Comparison of ENCODE assay signal across 1 cellular context in genomic region chr17:55266958-55267688, GRCh38.
TF ChIP-seq lines count a peak whose summit lies in the region.

No MANE protein-coding gene starts in this region.

TF ChIP-seq in HepG2, 621 proteins besides CTCF, POLR2A, EP300 and RAD21 (continued from another document and continues in another):
- TF ChIP-seq, protein P1, sequence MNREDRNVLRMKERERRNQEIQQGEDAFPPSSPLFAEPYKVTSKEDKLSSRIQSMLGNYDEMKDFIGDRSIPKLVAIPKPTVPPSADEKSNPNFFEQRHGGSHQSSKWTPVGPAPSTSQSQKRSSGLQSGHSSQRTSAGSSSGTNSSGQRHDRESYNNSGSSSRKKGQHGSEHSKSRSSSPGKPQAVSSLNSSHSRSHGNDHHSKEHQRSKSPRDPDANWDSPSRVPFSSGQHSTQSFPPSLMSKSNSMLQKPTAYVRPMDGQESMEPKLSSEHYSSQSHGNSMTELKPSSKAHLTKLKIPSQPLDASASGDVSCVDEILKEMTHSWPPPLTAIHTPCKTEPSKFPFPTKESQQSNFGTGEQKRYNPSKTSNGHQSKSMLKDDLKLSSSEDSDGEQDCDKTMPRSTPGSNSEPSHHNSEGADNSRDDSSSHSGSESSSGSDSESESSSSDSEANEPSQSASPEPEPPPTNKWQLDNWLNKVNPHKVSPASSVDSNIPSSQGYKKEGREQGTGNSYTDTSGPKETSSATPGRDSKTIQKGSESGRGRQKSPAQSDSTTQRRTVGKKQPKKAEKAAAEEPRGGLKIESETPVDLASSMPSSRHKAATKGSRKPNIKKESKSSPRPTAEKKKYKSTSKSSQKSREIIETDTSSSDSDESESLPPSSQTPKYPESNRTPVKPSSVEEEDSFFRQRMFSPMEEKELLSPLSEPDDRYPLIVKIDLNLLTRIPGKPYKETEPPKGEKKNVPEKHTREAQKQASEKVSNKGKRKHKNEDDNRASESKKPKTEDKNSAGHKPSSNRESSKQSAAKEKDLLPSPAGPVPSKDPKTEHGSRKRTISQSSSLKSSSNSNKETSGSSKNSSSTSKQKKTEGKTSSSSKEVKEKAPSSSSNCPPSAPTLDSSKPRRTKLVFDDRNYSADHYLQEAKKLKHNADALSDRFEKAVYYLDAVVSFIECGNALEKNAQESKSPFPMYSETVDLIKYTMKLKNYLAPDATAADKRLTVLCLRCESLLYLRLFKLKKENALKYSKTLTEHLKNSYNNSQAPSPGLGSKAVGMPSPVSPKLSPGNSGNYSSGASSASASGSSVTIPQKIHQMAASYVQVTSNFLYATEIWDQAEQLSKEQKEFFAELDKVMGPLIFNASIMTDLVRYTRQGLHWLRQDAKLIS (CRISPR knock-in tag; IDR thresholded peaks at IDR 0.05) = peak; percentile 91
- TF ChIP-seq, protein P2, sequence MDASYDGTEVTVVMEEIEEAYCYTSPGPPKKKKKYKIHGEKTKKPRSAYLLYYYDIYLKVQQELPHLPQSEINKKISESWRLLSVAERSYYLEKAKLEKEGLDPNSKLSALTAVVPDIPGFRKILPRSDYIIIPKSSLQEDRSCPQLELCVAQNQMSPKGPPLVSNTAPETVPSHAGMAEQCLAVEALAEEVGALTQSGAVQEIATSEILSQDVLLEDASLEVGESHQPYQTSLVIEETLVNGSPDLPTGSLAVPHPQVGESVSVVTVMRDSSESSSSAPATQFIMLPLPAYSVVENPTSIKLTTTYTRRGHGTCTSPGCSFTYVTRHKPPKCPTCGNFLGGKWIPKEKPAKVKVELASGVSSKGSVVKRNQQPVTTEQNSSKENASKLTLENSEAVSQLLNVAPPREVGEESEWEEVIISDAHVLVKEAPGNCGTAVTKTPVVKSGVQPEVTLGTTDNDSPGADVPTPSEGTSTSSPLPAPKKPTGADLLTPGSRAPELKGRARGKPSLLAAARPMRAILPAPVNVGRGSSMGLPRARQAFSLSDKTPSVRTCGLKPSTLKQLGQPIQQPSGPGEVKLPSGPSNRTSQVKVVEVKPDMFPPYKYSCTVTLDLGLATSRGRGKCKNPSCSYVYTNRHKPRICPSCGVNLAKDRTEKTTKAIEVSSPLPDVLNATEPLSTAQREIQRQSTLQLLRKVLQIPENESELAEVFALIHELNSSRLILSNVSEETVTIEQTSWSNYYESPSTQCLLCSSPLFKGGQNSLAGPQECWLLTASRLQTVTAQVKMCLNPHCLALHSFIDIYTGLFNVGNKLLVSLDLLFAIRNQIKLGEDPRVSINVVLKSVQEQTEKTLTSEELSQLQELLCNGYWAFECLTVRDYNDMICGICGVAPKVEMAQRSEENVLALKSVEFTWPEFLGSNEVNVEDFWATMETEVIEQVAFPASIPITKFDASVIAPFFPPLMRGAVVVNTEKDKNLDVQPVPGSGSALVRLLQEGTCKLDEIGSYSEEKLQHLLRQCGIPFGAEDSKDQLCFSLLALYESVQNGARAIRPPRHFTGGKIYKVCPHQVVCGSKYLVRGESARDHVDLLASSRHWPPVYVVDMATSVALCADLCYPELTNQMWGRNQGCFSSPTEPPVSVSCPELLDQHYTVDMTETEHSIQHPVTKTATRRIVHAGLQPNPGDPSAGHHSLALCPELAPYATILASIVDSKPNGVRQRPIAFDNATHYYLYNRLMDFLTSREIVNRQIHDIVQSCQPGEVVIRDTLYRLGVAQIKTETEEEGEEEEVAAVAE (CRISPR knock-in tag; IDR thresholded peaks at IDR 0.05; ENCODE audit: borderline replicate concordance) = peak; percentile 29; the same call in 1 of the 2 replicates
- TF ChIP-seq ZNF343 (CRISPR knock-in tag; IDR thresholded peaks at IDR 0.05) = peak; percentile 37; the same call in 1 of the 2 replicates
- TF ChIP-seq, protein P3, sequence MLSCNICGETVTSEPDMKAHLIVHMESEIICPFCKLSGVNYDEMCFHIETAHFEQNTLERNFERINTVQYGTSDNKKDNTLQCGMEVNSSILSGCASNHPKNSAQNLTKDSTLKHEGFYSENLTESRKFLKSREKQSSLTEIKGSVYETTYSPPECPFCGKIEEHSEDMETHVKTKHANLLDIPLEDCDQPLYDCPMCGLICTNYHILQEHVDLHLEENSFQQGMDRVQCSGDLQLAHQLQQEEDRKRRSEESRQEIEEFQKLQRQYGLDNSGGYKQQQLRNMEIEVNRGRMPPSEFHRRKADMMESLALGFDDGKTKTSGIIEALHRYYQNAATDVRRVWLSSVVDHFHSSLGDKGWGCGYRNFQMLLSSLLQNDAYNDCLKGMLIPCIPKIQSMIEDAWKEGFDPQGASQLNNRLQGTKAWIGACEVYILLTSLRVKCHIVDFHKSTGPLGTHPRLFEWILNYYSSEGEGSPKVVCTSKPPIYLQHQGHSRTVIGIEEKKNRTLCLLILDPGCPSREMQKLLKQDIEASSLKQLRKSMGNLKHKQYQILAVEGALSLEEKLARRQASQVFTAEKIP (CRISPR knock-in tag; IDR thresholded peaks at IDR 0.05; ENCODE audit: borderline replicate concordance) = no peak
- TF ChIP-seq ZNF101 (CRISPR knock-in tag; IDR thresholded peaks at IDR 0.05; ENCODE audit: borderline replicate concordance, low read depth) = no peak
- no peak for TF ChIP-seq CCDC6 (CRISPR knock-in tag; IDR thresholded peaks at IDR 0.05)
- TF ChIP-seq, protein P4, sequence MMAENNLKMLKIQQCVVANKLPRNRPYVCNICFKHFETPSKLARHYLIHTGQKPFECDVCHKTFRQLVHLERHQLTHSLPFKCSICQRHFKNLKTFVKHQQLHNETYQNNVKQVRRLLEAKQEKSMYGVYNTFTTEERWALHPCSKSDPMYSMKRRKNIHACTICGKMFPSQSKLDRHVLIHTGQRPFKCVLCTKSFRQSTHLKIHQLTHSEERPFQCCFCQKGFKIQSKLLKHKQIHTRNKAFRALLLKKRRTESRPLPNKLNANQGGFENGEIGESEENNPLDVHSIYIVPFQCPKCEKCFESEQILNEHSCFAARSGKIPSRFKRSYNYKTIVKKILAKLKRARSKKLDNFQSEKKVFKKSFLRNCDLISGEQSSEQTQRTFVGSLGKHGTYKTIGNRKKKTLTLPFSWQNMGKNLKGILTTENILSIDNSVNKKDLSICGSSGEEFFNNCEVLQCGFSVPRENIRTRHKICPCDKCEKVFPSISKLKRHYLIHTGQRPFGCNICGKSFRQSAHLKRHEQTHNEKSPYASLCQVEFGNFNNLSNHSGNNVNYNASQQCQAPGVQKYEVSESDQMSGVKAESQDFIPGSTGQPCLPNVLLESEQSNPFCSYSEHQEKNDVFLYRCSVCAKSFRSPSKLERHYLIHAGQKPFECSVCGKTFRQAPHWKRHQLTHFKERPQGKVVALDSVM (CRISPR knock-in tag; IDR thresholded peaks at IDR 0.05) = no peak
- TF ChIP-seq THAP7 (CRISPR knock-in tag; IDR thresholded peaks at IDR 0.05) = no peak
- 0 out of 2 replicates have a peak, but pooled peaks have one; percentile 21 for TF ChIP-seq KLF12 (CRISPR knock-in tag; IDR thresholded peaks at IDR 0.05; ENCODE audit: borderline replicate concordance)
- TF ChIP-seq MIXL1 (CRISPR knock-in tag; IDR thresholded peaks at IDR 0.05) = peak; percentile 36; the same call in 1 of the 2 replicates
- TF ChIP-seq, protein P5, sequence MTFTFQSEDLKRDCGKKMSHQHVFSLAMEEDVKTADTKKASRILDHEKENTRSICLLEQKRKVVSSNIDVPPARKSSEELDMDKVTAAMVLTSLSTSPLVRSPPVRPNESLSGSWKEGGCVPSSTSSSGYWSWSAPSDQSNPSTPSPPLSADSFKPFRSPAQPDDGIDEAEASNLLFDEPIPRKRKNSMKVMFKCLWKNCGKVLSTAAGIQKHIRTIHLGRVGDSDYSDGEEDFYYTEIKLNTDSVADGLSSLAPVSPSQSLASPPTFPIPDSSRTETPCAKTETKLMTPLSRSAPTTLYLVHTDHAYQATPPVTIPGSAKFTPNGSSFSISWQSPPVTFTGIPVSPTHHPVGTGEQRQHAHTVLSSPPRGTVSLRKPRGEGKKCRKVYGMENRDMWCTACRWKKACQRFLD (CRISPR knock-in tag; IDR thresholded peaks at IDR 0.05; ENCODE audit: borderline replicate concordance) = no peak
- TF ChIP-seq ZSCAN21 (CRISPR knock-in tag; IDR thresholded peaks at IDR 0.05; ENCODE audit: borderline replicate concordance) = no peak
- no peak for TF ChIP-seq ZNF235 (CRISPR knock-in tag; IDR thresholded peaks at IDR 0.05; ENCODE audit: borderline replicate concordance)
- no peak for TF ChIP-seq MED8 (CRISPR knock-in tag; IDR thresholded peaks at IDR 0.05; ENCODE audit: insufficient replicate concordance)
- TF ChIP-seq ZNF296 (CRISPR knock-in tag; conservative IDR thresholded peaks at IDR 0.05) = no peak
- peak; percentile 46; the same call in 1 of the 2 replicates for TF ChIP-seq HNF4A (CRISPR knock-in tag; IDR thresholded peaks at IDR 0.05)
- no peak for TF ChIP-seq SKIL (CRISPR knock-in tag; IDR thresholded peaks at IDR 0.05; ENCODE audit: borderline replicate concordance)
- no peak for TF ChIP-seq ATRX (CRISPR knock-in tag; IDR thresholded peaks at IDR 0.05; ENCODE audit: borderline replicate concordance)
- no peak for TF ChIP-seq ZNF337 (CRISPR knock-in tag; IDR thresholded peaks at IDR 0.05; ENCODE audit: borderline replicate concordance, low read depth)
- TF ChIP-seq, protein P6, sequence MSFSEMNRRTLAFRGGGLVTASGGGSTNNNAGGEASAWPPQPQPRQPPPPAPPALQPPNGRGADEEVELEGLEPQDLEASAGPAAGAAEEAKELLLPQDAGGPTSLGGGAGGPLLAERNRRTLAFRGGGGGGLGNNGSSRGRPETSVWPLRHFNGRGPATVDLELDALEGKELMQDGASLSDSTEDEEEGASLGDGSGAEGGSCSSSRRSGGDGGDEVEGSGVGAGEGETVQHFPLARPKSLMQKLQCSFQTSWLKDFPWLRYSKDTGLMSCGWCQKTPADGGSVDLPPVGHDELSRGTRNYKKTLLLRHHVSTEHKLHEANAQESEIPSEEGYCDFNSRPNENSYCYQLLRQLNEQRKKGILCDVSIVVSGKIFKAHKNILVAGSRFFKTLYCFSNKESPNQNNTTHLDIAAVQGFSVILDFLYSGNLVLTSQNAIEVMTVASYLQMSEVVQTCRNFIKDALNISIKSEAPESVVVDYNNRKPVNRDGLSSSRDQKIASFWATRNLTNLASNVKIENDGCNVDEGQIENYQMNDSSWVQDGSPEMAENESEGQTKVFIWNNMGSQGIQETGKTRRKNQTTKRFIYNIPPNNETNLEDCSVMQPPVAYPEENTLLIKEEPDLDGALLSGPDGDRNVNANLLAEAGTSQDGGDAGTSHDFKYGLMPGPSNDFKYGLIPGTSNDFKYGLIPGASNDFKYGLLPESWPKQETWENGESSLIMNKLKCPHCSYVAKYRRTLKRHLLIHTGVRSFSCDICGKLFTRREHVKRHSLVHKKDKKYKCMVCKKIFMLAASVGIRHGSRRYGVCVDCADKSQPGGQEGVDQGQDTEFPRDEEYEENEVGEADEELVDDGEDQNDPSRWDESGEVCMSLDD (CRISPR knock-in tag; IDR thresholded peaks at IDR 0.05; ENCODE audit: borderline replicate concordance) = no peak
- no peak; a peak in 1 of 4 replicates for TF ChIP-seq KLF16 (CRISPR knock-in tag; IDR thresholded peaks at IDR 0.05)
- TF ChIP-seq ZNF234 (CRISPR knock-in tag; conservative IDR thresholded peaks at IDR 0.05) = no peak
- TF ChIP-seq TEAD2 (CRISPR knock-in tag; IDR thresholded peaks at IDR 0.05) = no peak
- no peak for TF ChIP-seq CC2D1A (CRISPR knock-in tag; IDR thresholded peaks at IDR 0.05)
- TF ChIP-seq, protein P7, sequence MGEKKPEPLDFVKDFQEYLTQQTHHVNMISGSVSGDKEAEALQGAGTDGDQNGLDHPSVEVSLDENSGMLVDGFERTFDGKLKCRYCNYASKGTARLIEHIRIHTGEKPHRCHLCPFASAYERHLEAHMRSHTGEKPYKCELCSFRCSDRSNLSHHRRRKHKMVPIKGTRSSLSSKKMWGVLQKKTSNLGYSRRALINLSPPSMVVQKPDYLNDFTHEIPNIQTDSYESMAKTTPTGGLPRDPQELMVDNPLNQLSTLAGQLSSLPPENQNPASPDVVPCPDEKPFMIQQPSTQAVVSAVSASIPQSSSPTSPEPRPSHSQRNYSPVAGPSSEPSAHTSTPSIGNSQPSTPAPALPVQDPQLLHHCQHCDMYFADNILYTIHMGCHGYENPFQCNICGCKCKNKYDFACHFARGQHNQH (CRISPR knock-in tag; IDR thresholded peaks at IDR 0.05) = no peak; the same call in 1 of the 2 replicates
- no peak for TF ChIP-seq TAF15 (IDR thresholded peaks at IDR 0.05; ENCODE audit: low read depth, low read length, poor library complexity, severe bottlenecking)
- TF ChIP-seq USF2 (IDR thresholded peaks at IDR 0.05; ENCODE audit: low read depth, low read length) = no peak
- TF ChIP-seq USF2 (CRISPR knock-in tag; IDR thresholded peaks at IDR 0.05; ENCODE audit: borderline replicate concordance) = no peak
- TF ChIP-seq HOXA9 (CRISPR knock-in tag; IDR thresholded peaks at IDR 0.05; ENCODE audit: borderline replicate concordance) = no peak
- no peak for TF ChIP-seq ATF4 (CRISPR knock-in tag; IDR thresholded peaks at IDR 0.05)
